In the genomic region with DNA sequence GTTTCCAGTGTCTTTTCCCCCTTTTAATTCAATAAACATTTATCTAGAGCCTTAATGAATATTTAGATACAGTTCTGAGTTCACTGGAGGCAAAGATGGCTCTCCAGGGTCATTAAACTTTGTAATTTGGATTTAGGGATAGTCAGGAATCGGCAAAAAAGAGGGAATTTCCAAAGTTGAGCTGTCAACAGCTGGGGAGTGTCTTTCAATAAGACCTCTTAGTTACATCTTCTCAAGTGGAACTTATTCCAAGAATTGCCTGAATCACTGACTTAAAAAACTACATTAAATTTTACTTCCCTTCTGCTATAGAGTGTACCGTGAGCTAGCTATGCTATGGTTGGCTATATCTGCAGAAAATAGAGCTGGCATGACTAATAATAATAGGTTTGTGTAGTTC, we compare ENCODE assay signal across 8 cellular contexts. TPM values are rescaled to one million over a fixed set of nuclear protein-coding genes. Genes with fewer than 3 reads are reported as not detected.
DNase-seq lines count a peak whose midpoint lies in the region; ATAC-seq and TF ChIP-seq lines count a peak whose summit lies in the region.

No MANE protein-coding gene starts in this region.

- H3K79me2 ChIP-seq in DOHH2 (ENCODE audit: control insufficient read depth, low read length) (peaks cover 75% of the 10 kb centered on the region), PC-3 (ENCODE audit: low read length) (peaks cover 66% of the 10 kb centered on the region), trophoblast cell (ENCODE audit: control insufficient read depth, insufficient read depth, low read length, poor library complexity) (peaks cover 24% of the 10 kb centered on the region)

- peak overlapping the region; percentile 91 for H3K4ac ChIP-seq in trophoblast cell (ENCODE audit: low read depth, low read length)

- H3K4me3 ChIP-seq in DOHH2 (ENCODE audit: low read length) (peak overlapping the region; percentile 92), PC-3 (ENCODE audit: low read length) (peak overlapping the region; percentile 77), trophoblast cell (ENCODE audit: low read depth, low read length) (no peak overlapping the region)

- peak overlapping the region; percentile 83 for H2AFZ ChIP-seq in PC-3 (ENCODE audit: low read length)
- no peak overlapping the region for H2AFZ ChIP-seq in trophoblast cell (ENCODE audit: insufficient read depth, low read length, poor library complexity)

- DNase-seq in PC-3 (no peak), epithelial cell of prostate (ENCODE audit: low read depth, low spot score) (no peak), trophoblast cell (no peak), T-helper 9 cell (no peak), foreskin melanocyte (no peak)
- DNase-seq in activated CD8-positive, alpha-beta memory T cell treated with anti-CD3 and anti-CD28 coated beads for 24 hours, result no peak

- WGBS in trophoblast cell (ENCODE audit: extremely low coverage, insufficient coverage, insufficient read length), result no CpG with 5 or more reads among the region's 2 CpGs

- H3K27ac ChIP-seq in DOHH2 (ENCODE audit: low read depth, low read length) (peak overlapping the region; percentile 65), PC-3 (ENCODE audit: low read length) (peak overlapping the region; percentile 63), epithelial cell of prostate (peak overlapping the region; percentile 79), trophoblast cell (ENCODE audit: low read depth, low read length) (no peak overlapping the region)

- H2BK120ac ChIP-seq in trophoblast cell (ENCODE audit: insufficient read depth, low read length, poor library complexity), result no peak overlapping the region

- no peak overlapping the region for H3K14ac ChIP-seq in trophoblast cell (ENCODE audit: low read length)

- H4K91ac ChIP-seq in trophoblast cell (ENCODE audit: low read depth, low read length), result no peak overlapping the region

- POLR2A ChIA-PET in PC-3 (lab: Charles Lee; ENCODE audit: unreplicated experiment), result no interaction called here

- H3K9me2 ChIP-seq in DOHH2 (replicated peaks; ENCODE audit: control insufficient read depth, low read length) (no peaks in the 10 kb centered on the region), PC-3 (replicated peaks; ENCODE audit: low read length) (no peaks in the 10 kb centered on the region)

- H4K20me1 ChIP-seq in DOHH2 (ENCODE audit: control insufficient read depth, insufficient read depth, low read depth, low read length) (peaks cover 13% of the 10 kb centered on the region; the same call in 1 of the 2 replicates), PC-3 (ENCODE audit: low read length) (peaks cover 24% of the 10 kb centered on the region; the same call in 1 of the 2 replicates)

- H2BK12ac ChIP-seq in trophoblast cell (ENCODE audit: low read length), result no peak overlapping the region

- CTCF ChIA-PET in PC-3 (lab: Charles Lee), result interaction anchor here (0.8 kb wide), 1 partner anchor 166 kb away, joined by 3 read pairs; no protein-coding TSS in a partner anchor

- ATAC-seq in PC-3, result no peak
- no peak for ATAC-seq in GM19035 (IDR thresholded peaks at IDR 0.05; ENCODE audit: unreplicated experiment)

- no peak overlapping the region for H3K18ac ChIP-seq in trophoblast cell (ENCODE audit: low read length)

- peak overlapping the region; percentile 91 for H3K9ac ChIP-seq in PC-3 (ENCODE audit: low read length)
- H3K9ac ChIP-seq in trophoblast cell (ENCODE audit: low read length), result peak overlapping the region; percentile 49

- H4K12ac ChIP-seq in trophoblast cell (ENCODE audit: low read depth, low read length), result no peak overlapping the region

- H3K9me3 ChIP-seq in DOHH2 (ENCODE audit: control insufficient read depth, insufficient read depth, low read length) (no peaks in the 10 kb centered on the region), PC-3 (ENCODE audit: low read length) (no peaks in the 10 kb centered on the region), trophoblast cell (ENCODE audit: insufficient read depth, low read depth, low read length) (no peaks in the 10 kb centered on the region)

- no peak for TF ChIP-seq CTCF in DOHH2 (IDR thresholded peaks at IDR 0.05; ENCODE audit: low read depth, low read length, poor library complexity, severe bottlenecking)
- TF ChIP-seq CTCF in PC-3 (conservative IDR thresholded peaks at IDR 0.05; ENCODE audit: low read depth, low read length), result no peak

- H3F3A ChIP-seq in DOHH2 (ENCODE audit: control insufficient read depth, insufficient read depth), result peaks cover 13% of the 10 kb centered on the region
- H3F3A ChIP-seq in PC-3 (ENCODE audit: low read length, unreplicated experiment), result no peaks in the 10 kb centered on the region

- H2BK5ac ChIP-seq in trophoblast cell (ENCODE audit: low read depth, low read length, poor library complexity), result no peak overlapping the region

- H3K79me1 ChIP-seq in trophoblast cell (ENCODE audit: low read length), result peaks cover 24% of the 10 kb centered on the region

- peaks cover 11% of the 10 kb centered on the region for H3K36me3 ChIP-seq in DOHH2 (ENCODE audit: control insufficient read depth, low read length)
- no peaks in the 10 kb centered on the region; the same call in 1 of the 2 replicates for H3K36me3 ChIP-seq in PC-3 (ENCODE audit: low read depth, low read length)
- H3K36me3 ChIP-seq in trophoblast cell (ENCODE audit: control insufficient read depth in 1 of 2, insufficient read depth in 2 of 2, low read length in 2 of 2), result no peaks in the 10 kb centered on the region

- intact Hi-C loops in PC-3 (cut with micrococcal nuclease), result loop anchor here (5.0 to 10.0 kb wide), 2 partner anchors 47 to 110 kb away; no protein-coding TSS in a partner anchor

- no peak overlapping the region for H2AK5ac ChIP-seq in trophoblast cell (ENCODE audit: low read length)

- H3K27me3 ChIP-seq in DOHH2 (ENCODE audit: control insufficient read depth, low read length), result peaks cover 3% of the 10 kb centered on the region; the same call in 1 of the 2 replicates
- H3K27me3 ChIP-seq in PC-3 (ENCODE audit: low read length), result no peaks in the 10 kb centered on the region
- H3K27me3 ChIP-seq in trophoblast cell (ENCODE audit: insufficient read depth, low read length), result no peaks in the 10 kb centered on the region

- H3K4me1 ChIP-seq in DOHH2 (ENCODE audit: control insufficient read depth, low read length) (peaks cover 53% of the 10 kb centered on the region), PC-3 (ENCODE audit: insufficient read depth, low read length) (peaks cover 32% of the 10 kb centered on the region), trophoblast cell (ENCODE audit: control insufficient read depth in 1 of 2, insufficient read depth in 2 of 2, low read length in 2 of 2) (peaks cover 6 to 12% of the 10 kb centered on the region in 2 experiments)

- TSS peak; percentile 21 for BruUV-seq in PC-3 (replicated peaks; lab: Mats Ljungman, UMichigan)

- H3K23ac ChIP-seq in trophoblast cell (ENCODE audit: low read length), result no peak overlapping the region

- H3K4me2 ChIP-seq in DOHH2 (ENCODE audit: low read length), result peak overlapping the region; percentile 100
- peak overlapping the region; percentile 91 for H3K4me2 ChIP-seq in PC-3 (ENCODE audit: low read length)
- peak overlapping the region; percentile 82 for H3K4me2 ChIP-seq in trophoblast cell (ENCODE audit: low read length)

- H4K8ac ChIP-seq in trophoblast cell (ENCODE audit: low read depth, low read length), result no peak overlapping the region

RNA-seq across cellular contexts. Expression of gene LRCH1, which starts 2.0 kb away (rescaled TPM):
- 4.3 and 7.8 TPM in 2 replicates for total RNA-seq in PC-3 (2014; rRNA removed)
- polyA plus RNA-seq in trophoblast cell (2013), result 13.9 and 14.1 TPM in 2 replicates
